Comparison of ENCODE assay signal across 1 cellular context in genomic region chr4:98260579-98261290, GRCh38.
TF ChIP-seq lines count a peak whose summit lies in the region.

No MANE protein-coding gene starts in this region.

TF ChIP-seq in HepG2, 621 proteins besides CTCF, POLR2A, EP300 and RAD21 (continued from another document and continues in another):
- TF ChIP-seq USF2 (IDR thresholded peaks at IDR 0.05; ENCODE audit: low read depth, low read length) (no peak), USF2 (CRISPR knock-in tag; IDR thresholded peaks at IDR 0.05; ENCODE audit: borderline replicate concordance) (no peak), ZNF354B (CRISPR knock-in tag; IDR thresholded peaks at IDR 0.05) (no peak), ZNF513 (CRISPR knock-in tag; conservative IDR thresholded peaks at IDR 0.05) (no peak), NR2F2 (IDR thresholded peaks at IDR 0.05; ENCODE audit: borderline replicate concordance, low read depth) (no peak), ZNF790 (CRISPR knock-in tag; IDR thresholded peaks at IDR 0.05; ENCODE audit: borderline replicate concordance) (no peak), RCOR2 (CRISPR knock-in tag; IDR thresholded peaks at IDR 0.05) (no peak), ZBTB46 (CRISPR knock-in tag; IDR thresholded peaks at IDR 0.05; ENCODE audit: borderline replicate concordance) (no peak), ZNF567 (CRISPR knock-in tag; IDR thresholded peaks at IDR 0.05; ENCODE audit: borderline replicate concordance) (no peak), THAP7 (CRISPR knock-in tag; IDR thresholded peaks at IDR 0.05) (no peak), ZFP36L1 (CRISPR knock-in tag; IDR thresholded peaks at IDR 0.05) (peak; percentile 82), SALL2 (CRISPR knock-in tag; IDR thresholded peaks at IDR 0.05) (peak; percentile 47; the same call in 1 of the 2 replicates), CREB3 (CRISPR knock-in tag; IDR thresholded peaks at IDR 0.05) (no peak), MTF2 (CRISPR knock-in tag; IDR thresholded peaks at IDR 0.05; ENCODE audit: borderline replicate concordance) (0 out of 2 replicates have a peak, but pooled peaks have one; percentile 9), NFE2L1 (CRISPR knock-in tag; IDR thresholded peaks at IDR 0.05; ENCODE audit: borderline replicate concordance) (no peak), ZNF382 (CRISPR knock-in tag; IDR thresholded peaks at IDR 0.05; ENCODE audit: borderline replicate concordance) (no peak), MAZ (IDR thresholded peaks at IDR 0.05; ENCODE audit: borderline replicate concordance, low read depth, low read length) (peak; percentile 69), MAZ (CRISPR knock-in tag; IDR thresholded peaks at IDR 0.05; ENCODE audit: low read depth) (peak; percentile 77), ZBTB33 (CRISPR knock-in tag; IDR thresholded peaks at IDR 0.05) (no peak), ZNF891 (CRISPR knock-in tag; IDR thresholded peaks at IDR 0.05) (0 out of 2 replicates have a peak, but pooled peaks have one; percentile 59), BRCA1 (CRISPR knock-in tag; IDR thresholded peaks at IDR 0.05) (peak; percentile 81), GZF1 (CRISPR knock-in tag; IDR thresholded peaks at IDR 0.05) (no peak; the same call in 1 of the 2 replicates), SMARCE1 (IDR thresholded peaks at IDR 0.05; ENCODE audit: borderline replicate concordance) (no peak), ATM (IDR thresholded peaks at IDR 0.05; ENCODE audit: borderline replicate concordance) (no peak), NPAS2 (CRISPR knock-in tag; IDR thresholded peaks at IDR 0.05; ENCODE audit: borderline replicate concordance) (no peak), MYNN (CRISPR knock-in tag; IDR thresholded peaks at IDR 0.05; ENCODE audit: low read depth) (no peak; the same call in 1 of the 2 replicates), MYPOP (CRISPR knock-in tag; IDR thresholded peaks at IDR 0.05) (no peak; the same call in 1 of the 2 replicates), NAIF1 (CRISPR knock-in tag; IDR thresholded peaks at IDR 0.05; ENCODE audit: borderline replicate concordance) (0 out of 2 replicates have a peak, but pooled peaks have one; percentile 17), ZNF570 (CRISPR knock-in tag; IDR thresholded peaks at IDR 0.05; ENCODE audit: borderline replicate concordance) (no peak), ZNF333 (CRISPR knock-in tag; IDR thresholded peaks at IDR 0.05; ENCODE audit: borderline replicate concordance) (peak; percentile 91; the same call in 1 of the 2 replicates), SOX5 (CRISPR knock-in tag; IDR thresholded peaks at IDR 0.05; ENCODE audit: borderline replicate concordance) (peak; percentile 19; the same call in 1 of the 2 replicates), ZNF713 (CRISPR knock-in tag; IDR thresholded peaks at IDR 0.05) (no peak), SMC3 (IDR thresholded peaks at IDR 0.05; ENCODE audit: low read length) (no peak), SPEN (CRISPR knock-in tag; IDR thresholded peaks at IDR 0.05; ENCODE audit: low read depth) (peak; percentile 76), ZNF18 (CRISPR knock-in tag; IDR thresholded peaks at IDR 0.05; ENCODE audit: insufficient replicate concordance) (no peak), ZNF329 (CRISPR knock-in tag; IDR thresholded peaks at IDR 0.05; ENCODE audit: low read depth) (no peak), ZNF83 (CRISPR knock-in tag; IDR thresholded peaks at IDR 0.05; ENCODE audit: borderline replicate concordance) (no peak), POLR2AphosphoS2 (IDR thresholded peaks at IDR 0.05; ENCODE audit: low read depth, low read length) (no peak), ZNF607 (CRISPR knock-in tag; IDR thresholded peaks at IDR 0.05; ENCODE audit: borderline replicate concordance) (no peak), NFYC (CRISPR knock-in tag; IDR thresholded peaks at IDR 0.05) (no peak), ZBTB14 (CRISPR knock-in tag; IDR thresholded peaks at IDR 0.05) (no peak; the same call in 1 of the 2 replicates), ZFP62 (CRISPR knock-in tag; IDR thresholded peaks at IDR 0.05) (no peak), ZNF232 (CRISPR knock-in tag; IDR thresholded peaks at IDR 0.05; ENCODE audit: borderline replicate concordance) (peak; percentile 37; the same call in 1 of the 2 replicates), JARID2 (CRISPR knock-in tag; IDR thresholded peaks at IDR 0.05; ENCODE audit: insufficient replicate concordance) (no peak), HDAC1 (CRISPR knock-in tag; IDR thresholded peaks at IDR 0.05) (peak; percentile 47), ATF6 (CRISPR knock-in tag; conservative IDR thresholded peaks at IDR 0.05) (0 out of 2 replicates have a peak, but pooled peaks have one; percentile 26), ZNF274 (CRISPR knock-in tag; IDR thresholded peaks at IDR 0.05) (peak; percentile 0; the same call in 1 of the 2 replicates), RFX3 (CRISPR knock-in tag; IDR thresholded peaks at IDR 0.05) (no peak), ZNF839 (CRISPR knock-in tag; IDR thresholded peaks at IDR 0.05; ENCODE audit: borderline replicate concordance) (no peak), PHF8 (CRISPR knock-in tag; IDR thresholded peaks at IDR 0.05) (peak; percentile 96), JUNB (CRISPR knock-in tag; IDR thresholded peaks at IDR 0.05; ENCODE audit: borderline replicate concordance) (no peak), ZFP82 (CRISPR knock-in tag; IDR thresholded peaks at IDR 0.05; ENCODE audit: borderline replicate concordance) (no peak; the same call in 1 of the 2 replicates), ZNF781 (CRISPR knock-in tag; IDR thresholded peaks at IDR 0.05; ENCODE audit: borderline replicate concordance, not compliant biosample characterization) (peak; percentile 54)
